In the genomic region with DNA sequence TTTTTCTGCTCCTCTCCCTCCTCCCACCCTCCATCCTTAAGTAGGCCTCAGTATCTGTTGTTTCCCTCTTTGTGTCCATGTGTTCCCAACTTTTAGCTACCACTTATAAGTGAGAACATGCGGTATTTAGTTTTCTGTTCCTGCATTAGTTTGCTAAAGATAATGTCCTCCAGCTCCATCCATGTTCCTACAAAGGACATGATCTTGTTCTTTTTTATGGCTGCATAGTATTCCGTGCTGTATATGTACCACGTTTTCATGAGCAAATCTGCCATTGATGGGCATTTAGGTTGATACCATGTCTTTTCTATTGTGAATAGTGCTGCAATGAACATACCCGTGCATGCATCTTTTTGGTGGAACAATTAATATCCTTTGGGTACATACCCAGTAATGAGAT, we compare ENCODE assay signal across 3 cellular contexts. TPM values are rescaled to one million over a fixed set of nuclear protein-coding genes. Genes with fewer than 3 reads are reported as not detected.
"Had no signal": no experiment of that assay in that cellular context is flagged by ENCODE, and none has a peak within 500 bp of the region (broad histone marks: within the 10 kb centered on the region; RNA-seq: fewer than 3 reads in every experiment).

No MANE protein-coding gene starts in this region.

RNA-seq across cellular contexts. Expression of gene HPGDS, which starts 59.8 kb away (rescaled TPM):
- total RNA-seq: LHCN-M2, M059J, MCF 10A had no signal
